33 cellular contexts compared by ENCODE assay signal in the genomic region with DNA sequence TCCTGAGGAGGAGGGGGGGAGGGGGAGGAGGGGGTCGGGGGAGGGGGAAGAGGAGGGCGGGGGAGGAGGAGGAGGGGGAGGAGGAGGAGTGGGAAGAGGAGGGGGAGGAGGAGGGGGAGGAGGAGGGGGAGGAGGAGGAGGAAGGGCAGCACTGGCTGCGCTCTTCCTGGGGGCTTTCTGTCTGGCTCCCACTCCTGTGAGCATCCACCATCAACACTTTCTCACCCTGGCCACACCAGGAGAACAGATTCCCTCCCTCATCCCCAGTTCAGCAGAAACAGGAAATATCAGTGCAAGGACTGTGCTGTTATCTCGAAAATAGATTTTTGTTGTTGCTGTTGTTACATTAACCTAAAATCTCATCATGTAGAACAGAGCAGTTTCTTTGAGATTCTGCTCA.
DNase-seq lines count a peak whose midpoint lies in the region; ATAC-seq, FAIRE-seq and TF ChIP-seq lines count a peak whose summit lies in the region.
"Had no signal": no experiment of that assay in that cellular context is flagged by ENCODE, and none has a peak within 500 bp of the region (broad histone marks: within the 10 kb centered on the region; RNA-seq: fewer than 3 reads in every experiment).

No MANE protein-coding gene starts in this region.

- H3K4me2 ChIP-seq in HepG2 (ENCODE audit: low read depth, low read length) (no peak overlapping the region), K562 (ENCODE audit: insufficient read depth, low read length) (no peak overlapping the region)
- H3K4me2 ChIP-seq: A549, BLaER1 had no signal

- no peak overlapping the region for H3K9ac ChIP-seq in HepG2 (ENCODE audit: insufficient read depth, low read depth, low read length)
- H3K9ac ChIP-seq in K562 (ENCODE audit: insufficient read depth in 1 of 2, low read depth in 2 of 2, low read length in 2 of 2): no peak overlapping the region
- H3K9ac ChIP-seq: BLaER1; BLaER1 treated with 17β-estradiol and CSF1 and Interleukin-3, amounts not matched to agents 10 nM and 100 nM had no signal

- H3K9me1 ChIP-seq in K562 (ENCODE audit: control insufficient read depth, insufficient read depth, low read length): no peaks in the 10 kb centered on the region

- WGBS in HepG2 (ENCODE audit: low lambda C conversion rate): 20% methylated on average over 4 of the region's 4 CpGs
- WGBS in right lobe of liver (ENCODE audit: insufficient coverage, low coverage, low lambda C conversion rate, missing lambda C conversion rate): 43% methylated on average over 3 of the region's 4 CpGs
- 0% methylated on average over 1 of the region's 4 CpGs for WGBS in K562 (ENCODE audit: insufficient coverage, low coverage, missing lambda C conversion rate)

- FAIRE-seq in HepG2 (lab: Jason Lieb, UNC): no peak
- FAIRE-seq in K562 (lab: Jason Lieb, UNC): no peak
- FAIRE-seq: A204.1, A549, D721Med had no signal

- TF ChIP-seq CTCF in HepG2 (CRISPR knock-in tag; IDR thresholded peaks at IDR 0.05): no peak
- TF ChIP-seq CTCF in right lobe of liver (IDR thresholded peaks at IDR 0.05): no peak
- no peak for TF ChIP-seq CTCF in K562 (IDR thresholded peaks at IDR 0.05 in 2 of 3, conservative IDR thresholded peaks at IDR 0.05 in 1 of 3; ENCODE audit: insufficient read depth in 2 of 3, low read depth in 1 of 3, low read length in 3 of 3)

- TF ChIP-seq EP300 in HepG2 (IDR thresholded peaks at IDR 0.05; ENCODE audit: low read depth in 2 of 2, low read length in 2 of 2) (no peak), HepG2 (CRISPR knock-in tag; IDR thresholded peaks at IDR 0.05; ENCODE audit: borderline replicate concordance) (no peak), K562 (IDR thresholded peaks at IDR 0.05; ENCODE audit: low read length) (no peak)

- DNase-seq in HepG2 (ENCODE audit: low spot score) (no peak), right lobe of liver (no peak), KBM-7 (peak; percentile 19), K562 (ENCODE audit: extremely low read depth in 1 of 4, low spot score in 3 of 4) (no peak), NCI-H345 treated with DMSO at 0.1 percent for 48 hours (lab: John Stamatoyannopoulos, UW; ENCODE audit: unreplicated experiment) (no peak), kidney glomerular epithelial cell (lab: John Stamatoyannopoulos, UW) (no peak)
- DNase-seq: 8988T; ACHN; AML-193; BE2C; C1 segment of cervical spinal cord; Caco-2; Calu3; CD4-positive, alpha-beta memory T cell; CD4-positive, alpha-beta T cell; CD4-positive, CD25-positive, alpha-beta regulatory T cell; CD8-positive, alpha-beta memory T cell; CD8-positive, alpha-beta T cell; COR-L47; DMS 273 treated with DMSO at 0.1 percent for 48 hours; DMS153; DMS53; DMS79; DMS79 treated with DMSO at 0.1 percent for 48 hours; DND-41; EL had no signal

- H3K36me3 ChIP-seq in HepG2 (replicated peaks in 1 of 2; ENCODE audit: control insufficient read depth in 1 of 2, insufficient read depth in 2 of 2, low read length in 2 of 2) (no peaks in the 10 kb centered on the region), right lobe of liver (no peaks in the 10 kb centered on the region), K562 (ENCODE audit: control insufficient read depth, insufficient read depth, low read length) (no peaks in the 10 kb centered on the region)
- H3K36me3 ChIP-seq: BE2C; BLaER1; BLaER1 treated with 17β-estradiol and CSF1 and Interleukin-3, amounts not matched to agents 10 nM and 100 nM had no signal

- in situ Hi-C loops in HepG2 (cut with HindIII; ENCODE audit: extremely low pct_ligation_motif_present, low pct_unique_long_range_greater_than_20kb): no loop called here
- in situ Hi-C loops in KBM-7 (cut with MboI; ENCODE audit: low pct_unique_long_range_greater_than_20kb, low sequenced_read_pairs): no loop called here
- in situ Hi-C loops in K562 (cut with MboI): no loop called here

- no peaks in the 10 kb centered on the region for H3K9me3 ChIP-seq in HepG2 (ENCODE audit: low read length)
- H3K9me3 ChIP-seq in right lobe of liver: no peaks in the 10 kb centered on the region
- no peaks in the 10 kb centered on the region for H3K9me3 ChIP-seq in K562 (replicated peaks; ENCODE audit: control insufficient read depth, insufficient read depth, low read depth, low read length)
- H3K9me3 ChIP-seq: A549; BE2C; BLaER1; BLaER1 treated with 17β-estradiol and CSF1 and Interleukin-3, amounts not matched to agents 10 nM and 100 nM; Caco-2 had no signal

- no peaks in the 10 kb centered on the region for H4K20me1 ChIP-seq in HepG2 (ENCODE audit: insufficient read depth, low read length)
- no peaks in the 10 kb centered on the region for H4K20me1 ChIP-seq in K562 (replicated peaks; ENCODE audit: control insufficient read depth, insufficient read depth, low read length)
- H4K20me1 ChIP-seq: BLaER1; BLaER1 treated with 17β-estradiol and CSF1 and Interleukin-3, amounts not matched to agents 10 nM and 100 nM had no signal

- TF ChIP-seq POLR2A in HepG2 (IDR thresholded peaks at IDR 0.05; ENCODE audit: insufficient read depth in 1 of 2, low read depth in 2 of 2, low read length in 2 of 2) (no peak), right lobe of liver (IDR thresholded peaks at IDR 0.05) (no peak), K562 (conservative IDR thresholded peaks at IDR 0.05) (no peak)

- no TSS peak for BruUV-seq in HepG2 (replicated peaks; lab: Mats Ljungman, UMichigan)
- no TSS peak for BruUV-seq in K562 (replicated peaks; lab: Mats Ljungman, UMichigan)

- H3K79me2 ChIP-seq in HepG2 (ENCODE audit: insufficient read depth, low read length) (no peaks in the 10 kb centered on the region), K562 (ENCODE audit: control insufficient read depth, insufficient read depth, low read length) (no peaks in the 10 kb centered on the region)

- H3K27ac ChIP-seq in HepG2 (ENCODE audit: extremely low read length, insufficient read depth, low read length): no peak overlapping the region
- no peak overlapping the region for H3K27ac ChIP-seq in right lobe of liver
- H3K27ac ChIP-seq in K562 (ENCODE audit: extremely low read depth, low read depth, low read length): no peak overlapping the region
- H3K27ac ChIP-seq: 22Rv1; A549; BLaER1; BLaER1 treated with 17β-estradiol and CSF1 and Interleukin-3, amounts not matched to agents 10 nM and 100 nM; C4-2B had no signal

- ATAC-seq in HepG2: no peak
- no peak for ATAC-seq in right lobe of liver
- no peak for ATAC-seq in K562
- ATAC-seq: A549; CD8-positive, alpha-beta T cell had no signal

- intact Hi-C loops in HepG2 (cut with micrococcal nuclease; ENCODE audit: unreplicated experiment): no loop called here
- intact Hi-C loops in right lobe of liver (cut with DNase I): no loop called here
- intact Hi-C loops in K562 (cut with micrococcal nuclease): no loop called here

- H3K4me1 ChIP-seq in HepG2 (ENCODE audit: insufficient read depth, low read length): no peaks in the 10 kb centered on the region; the same call in 1 of the 2 replicates
- no peaks in the 10 kb centered on the region for H3K4me1 ChIP-seq in right lobe of liver
- no peaks in the 10 kb centered on the region for H3K4me1 ChIP-seq in K562 (replicated peaks in 1 of 2; ENCODE audit: control insufficient read depth in 2 of 2, insufficient read depth in 2 of 2, low read length in 2 of 2)
- H3K4me1 ChIP-seq: A549, BE2C, BLaER1, Caco-2 had no signal

- CTCF ChIA-PET in HepG2 (lab: Yijun Ruan, JAX; ENCODE audit: low intra/inter-chr PET ratio, low total read pairs) (no interaction called here), K562 (lab: Yijun Ruan, JAX; ENCODE audit: low intra/inter-chr PET ratio) (no interaction called here)

- H3K27me3 ChIP-seq in HepG2 (ENCODE audit: control insufficient read depth in 1 of 2, insufficient read depth in 2 of 2, low read length in 2 of 2): no peaks in the 10 kb centered on the region; a peak in 1 of 5 replicates
- no peaks in the 10 kb centered on the region for H3K27me3 ChIP-seq in right lobe of liver
- H3K27me3 ChIP-seq in K562 (ENCODE audit: control insufficient read depth in 2 of 2, insufficient read depth in 2 of 2, low read length in 2 of 2): peaks cover 4 to 16% of the 10 kb centered on the region in 2 experiments; a peak in 3 of 5 replicates
- H3K27me3 ChIP-seq: BE2C; BLaER1; BLaER1 treated with 17β-estradiol and CSF1 and Interleukin-3, amounts not matched to agents 10 nM and 100 nM had no signal

- no peak for TF ChIP-seq RAD21 in HepG2 (CRISPR knock-in tag; IDR thresholded peaks at IDR 0.05)
- no peak for TF ChIP-seq RAD21 in K562 (CRISPR knock-in tag; conservative IDR thresholded peaks at IDR 0.05 in 1 of 2, IDR thresholded peaks at IDR 0.05 in 1 of 2)

- POLR2A ChIA-PET in HepG2 (lab: Yijun Ruan, JAX): no interaction called here
- POLR2A ChIA-PET in K562 (lab: Yijun Ruan, JAX): no interaction called here

- no peak overlapping the region for H2AFZ ChIP-seq in HepG2 (ENCODE audit: low read length)
- no peak overlapping the region for H2AFZ ChIP-seq in K562 (ENCODE audit: low read depth, low read length)

- H3K4me3 ChIP-seq in HepG2 (replicated peaks in 1 of 3; ENCODE audit: insufficient read depth in 1 of 3, low read depth in 2 of 3, low read length in 3 of 3): no peak overlapping the region
- no peak overlapping the region for H3K4me3 ChIP-seq in right lobe of liver
- no peak overlapping the region for H3K4me3 ChIP-seq in K562
- H3K4me3 ChIP-seq: A549; BLaER1; BLaER1 treated with 17β-estradiol and CSF1 and Interleukin-3, amounts not matched to agents 10 nM and 100 nM had no signal

TF ChIP-seq in HepG2, 621 proteins besides CTCF, POLR2A, EP300 and RAD21:
- TF ChIP-seq MZF1 (CRISPR knock-in tag; IDR thresholded peaks at IDR 0.05; ENCODE audit: borderline replicate concordance) (no peak), HNRNPK (IDR thresholded peaks at IDR 0.05; ENCODE audit: low read depth, low read length, poor library complexity, severe bottlenecking) (peak; percentile 76)
TF ChIP-seq in HepG2: peak in this region for 1.

TF ChIP-seq in K562, 482 proteins besides CTCF, POLR2A, EP300 and RAD21 (continues in another document):
- TF ChIP-seq ZC3H4 (CRISPR knock-in tag; IDR thresholded peaks at IDR 0.05; ENCODE audit: borderline replicate concordance): no peak
